In genomic region chr3:85504785-85505387, GRCh38 we compare ENCODE assay signal across 8 cellular contexts.
DNase-seq lines count a peak whose midpoint lies in the region; ATAC-seq and TF ChIP-seq lines count a peak whose summit lies in the region.
"Not testable (repeated sequence)": the region's sequence is repeated elsewhere in the genome, so short reads cannot be mapped to it uniquely, and the experiment has no call there.

No MANE protein-coding gene starts in this region.

- POLR2A ChIA-PET in SK-N-SH (lab: Yijun Ruan, JAX): interaction anchor here (1.2 kb wide), 1 partner anchor 546 kb away, joined by 3 read pairs; the partner anchor contains the start of gene CADM2

- H3K9me2 ChIP-seq in SK-N-SH; hepatocyte (replicated peaks; ENCODE audit: insufficient read depth): not testable (repeated sequence)

- H3K79me2 ChIP-seq in SK-N-SH (ENCODE audit: insufficient read depth); hepatocyte: not testable (repeated sequence)

- not testable (repeated sequence) for H3K9me3 Mint-ChIP-seq in activated CD8-positive, alpha-beta memory T cell treated with anti-CD3 and anti-CD28 coated beads, Interleukin-2, amount 10 ng/mL, durations not matched to agents 7 days and 5 days (ENCODE audit: low read depth); nephron progenitor cell; type B pancreatic cell
- H3K9me3 Mint-ChIP-seq in central memory CD8-positive, alpha-beta T cell: peaks cover 11% of the 10 kb centered on the region

- TF ChIP-seq CTCF in SK-N-SH (IDR thresholded peaks at IDR 0.05); hepatocyte (IDR thresholded peaks at IDR 0.05; ENCODE audit: poor library complexity); nephron progenitor cell (IDR thresholded peaks at IDR 0.05); type B pancreatic cell (conservative IDR thresholded peaks at IDR 0.05): not testable (repeated sequence)

- H3K9me3 ChIP-seq in ES-I3 (ENCODE audit: control insufficient read depth, insufficient read depth, low read length); SK-N-SH; hepatocyte (ENCODE audit: low read depth): not testable (repeated sequence)

- H3K27me3 ChIP-seq in SK-N-SH (ENCODE audit: insufficient read depth); hepatocyte: not testable (repeated sequence)

- TF ChIP-seq RAD21 in SK-N-SH (IDR thresholded peaks at IDR 0.05; ENCODE audit: low read length): not testable (repeated sequence)

- not testable (repeated sequence) for H3K27me3 Mint-ChIP-seq in activated CD8-positive, alpha-beta memory T cell treated with anti-CD3 and anti-CD28 coated beads, Interleukin-2, amount 10 ng/mL, durations not matched to agents 7 days and 5 days; central memory CD8-positive, alpha-beta T cell; nephron progenitor cell (ENCODE audit: low read depth, poor library complexity); type B pancreatic cell

- not testable (repeated sequence) for H3K36me3 Mint-ChIP-seq in activated CD8-positive, alpha-beta memory T cell treated with anti-CD3 and anti-CD28 coated beads, Interleukin-2, amount 10 ng/mL, durations not matched to agents 7 days and 5 days; central memory CD8-positive, alpha-beta T cell (ENCODE audit: insufficient read depth); nephron progenitor cell (ENCODE audit: low read depth); type B pancreatic cell

- H3K4me1 ChIP-seq in ES-I3 (ENCODE audit: insufficient read depth, low read length); SK-N-SH (ENCODE audit: control insufficient read depth in 1 of 2, insufficient read depth in 2 of 2, low read depth in 1 of 2, low read length in 1 of 2); hepatocyte (ENCODE audit: insufficient read depth): not testable (repeated sequence)

- H3K4me2 ChIP-seq in SK-N-SH (peak overlapping the region; percentile 83), hepatocyte (peak overlapping the region; percentile 9)

- not testable (repeated sequence) for H3F3A ChIP-seq in SK-N-SH (replicated peaks; ENCODE audit: insufficient read depth)

- H4K20me1 ChIP-seq in SK-N-SH (ENCODE audit: insufficient read depth); hepatocyte (ENCODE audit: insufficient read depth, poor library complexity, severe bottlenecking): not testable (repeated sequence)

- CTCF ChIA-PET in SK-N-SH (lab: Yijun Ruan, JAX): interaction anchor here (0.8 to 1.2 kb wide), 3 partner anchors 12 to 539 kb away, joined by 3 to 4 read pairs (median 3); no protein-coding TSS in a partner anchor
- CTCF ChIA-PET in activated CD8-positive, alpha-beta memory T cell treated with anti-CD3 and anti-CD28 coated beads, Interleukin-2, amount 10 ng/mL, durations not matched to agents 7 days and 5 days (lab: Charles Lee): not testable (repeated sequence)

- 6% methylated on average over 9 of the region's 41 CpGs for WGBS in SK-N-SH (ENCODE audit: low lambda C conversion rate)
- 84% methylated on average over 33 of the region's 41 CpGs for WGBS in hepatocyte (ENCODE audit: low lambda C conversion rate, missing lambda C conversion rate)

- peak overlapping the region; percentile 93 for H2AFZ ChIP-seq in SK-N-SH (ENCODE audit: low read depth)
- not testable (repeated sequence) for H2AFZ ChIP-seq in hepatocyte

- H3K4me3 ChIP-seq in SK-N-SH (ENCODE audit: low read depth in 2 of 2, low read length in 1 of 2): peak overlapping the region; percentile 58 to 65
- not testable (repeated sequence) for H3K4me3 ChIP-seq in hepatocyte

- not testable (repeated sequence) for ATAC-seq in activated CD8-positive, alpha-beta memory T cell treated with anti-CD3 and anti-CD28 coated beads, Interleukin-2, amount 10 ng/mL, durations not matched to agents 7 days and 5 days; central memory CD8-positive, alpha-beta T cell (replicated peaks; ENCODE audit: extremely low read depth, poor library complexity, severe bottlenecking)

- DNase-seq in NCI-H1092 (lab: John Stamatoyannopoulos, UW): peak; percentile 2
- DNase-seq in SK-N-SH; central memory CD8-positive, alpha-beta T cell (ENCODE audit: low spot score in 2 of 2); hepatocyte (ENCODE audit: low spot score); nephron progenitor cell; type B pancreatic cell (ENCODE audit: extremely low spot score, unreplicated experiment): not testable (repeated sequence)
- DNase-seq in activated CD8-positive, alpha-beta memory T cell treated with anti-CD3 and anti-CD28 coated beads, Interleukin-2, amount 10 ng/mL, durations not matched to agents 7 days and 5 days: peak; percentile 39

- TF ChIP-seq EP300 in SK-N-SH (IDR thresholded peaks at IDR 0.05; ENCODE audit: borderline replicate concordance in 1 of 2, low read depth in 1 of 2, low read length in 1 of 2): not testable (repeated sequence)

- H3K9ac ChIP-seq in ES-I3 (ENCODE audit: low read depth, low read length): peak overlapping the region; percentile 40; the same call in 1 of the 2 replicates
- peak overlapping the region; percentile 29 for H3K9ac ChIP-seq in SK-N-SH

- H3K4me1 Mint-ChIP-seq in activated CD8-positive, alpha-beta memory T cell treated with anti-CD3 and anti-CD28 coated beads, Interleukin-2, amount 10 ng/mL, durations not matched to agents 7 days and 5 days; central memory CD8-positive, alpha-beta T cell; nephron progenitor cell: not testable (repeated sequence)
- H3K4me1 Mint-ChIP-seq in type B pancreatic cell (ENCODE audit: unreplicated experiment): peaks cover 12% of the 10 kb centered on the region

- peak overlapping the region in 1 of 2 experiments; percentile 76; a peak in 2 of 4 replicates for H3K27ac ChIP-seq in SK-N-SH (ENCODE audit: low read depth in 2 of 2, low read length in 1 of 2)
- H3K27ac ChIP-seq in hepatocyte: not testable (repeated sequence)

- peak overlapping the region; percentile 78 for H3K27ac Mint-ChIP-seq in activated CD8-positive, alpha-beta memory T cell treated with anti-CD3 and anti-CD28 coated beads, Interleukin-2, amount 10 ng/mL, durations not matched to agents 7 days and 5 days
- H3K27ac Mint-ChIP-seq in central memory CD8-positive, alpha-beta T cell (ENCODE audit: low read depth); nephron progenitor cell: not testable (repeated sequence)
- peak overlapping the region; percentile 85 for H3K27ac Mint-ChIP-seq in type B pancreatic cell

- H3K36me3 ChIP-seq in ES-I3 (ENCODE audit: insufficient read depth, low read length); SK-N-SH (replicated peaks in 1 of 2; ENCODE audit: control insufficient read depth in 1 of 2, insufficient read depth in 2 of 2, low read length in 1 of 2); hepatocyte (replicated peaks; ENCODE audit: insufficient read depth, low read depth): not testable (repeated sequence)

- H3K4me3 Mint-ChIP-seq in activated CD8-positive, alpha-beta memory T cell treated with anti-CD3 and anti-CD28 coated beads, Interleukin-2, amount 10 ng/mL, durations not matched to agents 7 days and 5 days: peak overlapping the region; percentile 33
- peak overlapping the region; percentile 44 for H3K4me3 Mint-ChIP-seq in central memory CD8-positive, alpha-beta T cell
- H3K4me3 Mint-ChIP-seq in nephron progenitor cell: peak overlapping the region; percentile 65
- peak overlapping the region; percentile 83 for H3K4me3 Mint-ChIP-seq in type B pancreatic cell

Comparison
In these comparisons a context has a peak if more than half of its experiments do, and no peak if none do; other contexts are left out.
1. H3K4me3 Mint-ChIP-seq: peak in every context shown above with its lines; median percentile 83 in type B pancreatic cell; 65 in nephron progenitor cell; 44 in central memory CD8-positive, alpha-beta T cell; 33 in activated CD8-positive, alpha-beta memory T cell treated with anti-CD3 and anti-CD28 coated beads, Interleukin-2, amount 10 ng/mL, durations not matched to agents 7 days and 5 days.